Comparison of ENCODE assay signal across 7 cellular contexts in genomic region chr2:111346018-111346932, GRCh38.
DNase-seq lines count a peak whose midpoint lies in the region; ATAC-seq and TF ChIP-seq lines count a peak whose summit lies in the region.
"Not testable (repeated sequence)": the region's sequence is repeated elsewhere in the genome, so short reads cannot be mapped to it uniquely, and the experiment has no call there.

No MANE protein-coding gene starts in this region.

- not testable (repeated sequence) for H3K9ac ChIP-seq in fibroblast of lung (ENCODE audit: insufficient read depth, low read length)

- H3K27me3 ChIP-seq in body of pancreas; fibroblast of lung (ENCODE audit: control insufficient read depth, insufficient read depth, low read length): not testable (repeated sequence)

- not testable (repeated sequence) for H3K36me3 ChIP-seq in body of pancreas (replicated peaks in 1 of 2; ENCODE audit: insufficient read depth in 1 of 2, low read depth in 2 of 2); fibroblast of lung (ENCODE audit: control insufficient read depth, insufficient read depth, low read length); mucosa of descending colon (ENCODE audit: low read depth)

- H3K79me2 ChIP-seq in fibroblast of lung (ENCODE audit: control insufficient read depth, insufficient read depth, low read length): not testable (repeated sequence)

- DNase-seq in EL (peak; percentile 36), RPMI7951 (ENCODE audit: low read depth) (peak; percentile 63), body of pancreas (peak; percentile 35 to 68 (median 44)), fibroblast of lung (ENCODE audit: low read depth in 2 of 2) (peak; percentile 54 to 57), left ventricle myocardium superior (peak; percentile 83), mucosa of descending colon (peak in 1 of 3 donors; percentile 31), skeletal muscle cell (ENCODE audit: low read depth) (peak; percentile 34)

- ATAC-seq in body of pancreas: peak; percentile 82
- ATAC-seq in left ventricle myocardium superior: peak; percentile 89
- peak; percentile 46 for ATAC-seq in mucosa of descending colon

- peak overlapping the region in 2 of 4 donors; percentile 47 to 53 for H3K27ac ChIP-seq in body of pancreas
- not testable (repeated sequence) for H3K27ac ChIP-seq in fibroblast of lung (ENCODE audit: insufficient read depth, low read length)

- not testable (repeated sequence) for H3K4me3 ChIP-seq in body of pancreas; fibroblast of lung (replicated peaks in 1 of 4; ENCODE audit: control extremely low read depth in 1 of 4, insufficient read depth in 1 of 4, low read depth in 3 of 4, low read length in 4 of 4); mucosa of descending colon; skeletal muscle cell (ENCODE audit: low read depth, low read length)

- not testable (repeated sequence) for H3K4me1 ChIP-seq in body of pancreas; fibroblast of lung (ENCODE audit: control insufficient read depth, extremely low read depth, insufficient read depth, low read length); mucosa of descending colon (ENCODE audit: low read depth)

- H3K9me3 ChIP-seq in body of pancreas; fibroblast of lung (ENCODE audit: control insufficient read depth, insufficient read depth, low read depth, low read length); mucosa of descending colon: not testable (repeated sequence)

- not testable (repeated sequence) for TF ChIP-seq POLR2A in body of pancreas (IDR thresholded peaks at IDR 0.05)

- 37 to 40% methylated on average over 5 to 6 of the region's 14 CpGs for WGBS in body of pancreas, 2 donors

- H2AFZ ChIP-seq in fibroblast of lung (ENCODE audit: low read length): not testable (repeated sequence)

- not testable (repeated sequence) for H3K4me2 ChIP-seq in fibroblast of lung (ENCODE audit: extremely low read depth, insufficient read depth, low read length)

- not testable (repeated sequence) for H4K20me1 ChIP-seq in fibroblast of lung (ENCODE audit: control insufficient read depth, extremely low read depth, insufficient read depth, low read length)

- TF ChIP-seq CTCF in body of pancreas (IDR thresholded peaks at IDR 0.05); fibroblast of lung (conservative IDR thresholded peaks at IDR 0.05 in 1 of 2, IDR thresholded peaks at IDR 0.05 in 1 of 2; ENCODE audit: low read depth in 1 of 2, low read length in 2 of 2); mucosa of descending colon (IDR thresholded peaks at IDR 0.05): not testable (repeated sequence)

- intact Hi-C loops in body of pancreas (cut with DNase I); left ventricle myocardium superior (cut with micrococcal nuclease); mucosa of descending colon (cut with DNase I, micrococcal nuclease): not testable (repeated sequence)
